7 cellular contexts compared by ENCODE assay signal in the genomic region with DNA sequence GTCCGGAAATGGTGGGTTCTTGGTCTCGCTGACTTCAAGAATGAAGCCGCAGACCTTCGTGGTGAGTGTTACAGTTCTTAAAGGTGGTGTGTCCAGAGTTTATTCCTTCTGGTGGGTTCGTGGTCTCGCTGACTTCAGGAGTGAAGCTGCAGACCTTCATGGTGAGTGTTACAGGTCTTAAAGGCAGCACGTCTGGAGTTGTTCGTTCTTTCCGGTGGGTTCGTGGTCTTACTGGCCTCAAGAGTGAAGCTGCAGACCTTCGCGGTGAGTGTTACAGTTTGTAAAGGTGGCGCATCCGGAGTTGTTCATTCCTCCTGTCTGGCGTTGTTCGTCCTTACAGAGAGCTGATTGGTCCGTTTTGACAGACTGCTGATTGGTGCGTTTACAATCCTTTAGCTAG.
DNase-seq lines count a peak whose midpoint lies in the region; ATAC-seq, FAIRE-seq and TF ChIP-seq lines count a peak whose summit lies in the region.
"Not testable (repeated sequence)": the region's sequence is repeated elsewhere in the genome, so short reads cannot be mapped to it uniquely, and the experiment has no call there.

No MANE protein-coding gene starts in this region.

- H3K9me2 ChIP-seq in GM23248 (ENCODE audit: insufficient read depth); SK-N-SH: not testable (repeated sequence)

- not testable (repeated sequence) for H3K9ac ChIP-seq in GM23248; SK-N-SH; mesenchymal stem cell (ENCODE audit: low read length)

- POLR2A ChIA-PET in A549 (lab: Yijun Ruan, JAX), result interaction anchor here (0.5 kb wide), 1 partner anchor 20 kb away, joined by 3 read pairs; no protein-coding TSS in a partner anchor
- POLR2A ChIA-PET in SK-N-SH (lab: Yijun Ruan, JAX), result not testable (repeated sequence)

- TF ChIP-seq EP300 in A549 (IDR thresholded peaks at IDR 0.05); SK-N-SH (IDR thresholded peaks at IDR 0.05; ENCODE audit: borderline replicate concordance in 1 of 2, low read depth in 1 of 2, low read length in 1 of 2): not testable (repeated sequence)

- not testable (repeated sequence) for H3K79me1 ChIP-seq in mesenchymal stem cell (replicated peaks; ENCODE audit: low read length, poor library complexity, severe bottlenecking)

- not testable (repeated sequence) for DNase-seq in A549 (ENCODE audit: low read depth in 1 of 2, low spot score in 1 of 2); GM23248; SK-N-SH; esophagus squamous epithelium (lab: John Stamatoyannopoulos, UW); mesenchymal stem cell; osteocyte (ENCODE audit: extremely low spot score, unreplicated experiment)
- peak; percentile 46 for DNase-seq in testis

- H3K4me1 ChIP-seq in A549, result peaks cover 27% of the 10 kb centered on the region
- H3K4me1 ChIP-seq in GM23248 (ENCODE audit: insufficient read depth), result peaks cover 26% of the 10 kb centered on the region
- H3K4me1 ChIP-seq in SK-N-SH (ENCODE audit: control insufficient read depth in 1 of 2, insufficient read depth in 2 of 2, low read depth in 1 of 2, low read length in 1 of 2), result peaks cover 16 to 27% of the 10 kb centered on the region in 2 experiments
- H3K4me1 ChIP-seq in esophagus squamous epithelium, result peaks cover 0 to 23% (median 7%) of the 10 kb centered on the region in 3 donors
- not testable (repeated sequence) for H3K4me1 ChIP-seq in mesenchymal stem cell (ENCODE audit: control insufficient read depth, insufficient read depth, low read depth, low read length); testis

- H2BK15ac ChIP-seq in mesenchymal stem cell (ENCODE audit: low read depth, poor library complexity, severe bottlenecking), result peak overlapping the region; percentile 19

- H3F3A ChIP-seq in GM23248 (ENCODE audit: insufficient read depth), result peaks cover 21% of the 10 kb centered on the region
- H3F3A ChIP-seq in SK-N-SH (replicated peaks; ENCODE audit: insufficient read depth), result not testable (repeated sequence)

- H3K27ac ChIP-seq in A549 (peak overlapping the region; percentile 40 to 83; a peak in 5 of 6 replicates), SK-N-SH (ENCODE audit: low read depth in 2 of 2, low read length in 1 of 2) (peak overlapping the region; percentile 55 to 70; a peak in 3 of 4 replicates), esophagus squamous epithelium (peak overlapping the region in 3 of 4 donors; percentile 21 to 48 (median 30)), mesenchymal stem cell (ENCODE audit: low read length, poor library complexity, severe bottlenecking) (peak overlapping the region; percentile 21)
- H3K27ac ChIP-seq in GM23248, testis: not testable (repeated sequence)

- intact Hi-C loops in esophagus squamous epithelium (cut with DNase I); testis (cut with DNase I; ENCODE audit: low total_unique reads): not testable (repeated sequence)

- not testable (repeated sequence) for H3K36me3 ChIP-seq in GM23248 (ENCODE audit: low read depth); SK-N-SH (replicated peaks in 1 of 2; ENCODE audit: control insufficient read depth in 1 of 2, insufficient read depth in 2 of 2, low read length in 1 of 2); esophagus squamous epithelium; mesenchymal stem cell (ENCODE audit: control insufficient read depth in 1 of 2, insufficient read depth in 2 of 2, low read depth in 1 of 2, low read length in 2 of 2); testis (ENCODE audit: low read depth, missing control alignments)

- H3K4me2 ChIP-seq in A549 (peak overlapping the region; percentile 59), GM23248 (ENCODE audit: unreplicated experiment) (peak overlapping the region; percentile 24), SK-N-SH (peak overlapping the region; percentile 22; the same call in 1 of the 2 replicates)
- not testable (repeated sequence) for H3K4me2 ChIP-seq in mesenchymal stem cell (ENCODE audit: low read length, poor library complexity, severe bottlenecking)

- not testable (repeated sequence) for H2BK120ac ChIP-seq in mesenchymal stem cell (ENCODE audit: low read depth, low read length)

- H3K4ac ChIP-seq in mesenchymal stem cell (ENCODE audit: low read depth in 1 of 2, low read length in 2 of 2), result peak overlapping the region; percentile 55 to 89

- CTCF ChIA-PET in A549 (lab: Yijun Ruan, JAX) (interaction anchor here (2.2 kb wide), 1 partner anchor 22 kb away, joined by 8 read pairs; no protein-coding TSS in a partner anchor), SK-N-SH (lab: Yijun Ruan, JAX) (interaction anchor here (1.0 kb wide), 1 partner anchor 275 kb away, joined by 4 read pairs; no protein-coding TSS in a partner anchor)

- not testable (repeated sequence) for H2AK5ac ChIP-seq in mesenchymal stem cell (ENCODE audit: low read length, severe bottlenecking)

- H2BK12ac ChIP-seq in mesenchymal stem cell (ENCODE audit: low read length in 2 of 2), result peak overlapping the region; percentile 46 to 97

- not testable (repeated sequence) for TF ChIP-seq CTCF in A549 (IDR thresholded peaks at IDR 0.05); SK-N-SH (IDR thresholded peaks at IDR 0.05); esophagus squamous epithelium (IDR thresholded peaks at IDR 0.05); osteocyte (IDR thresholded peaks at IDR 0.05); testis (IDR thresholded peaks at IDR 0.05)

- H4K20me1 ChIP-seq in GM23248 (ENCODE audit: insufficient read depth); SK-N-SH (ENCODE audit: insufficient read depth): not testable (repeated sequence)

- not testable (repeated sequence) for FAIRE-seq in A549 (lab: Jason Lieb, UNC)

- not testable (repeated sequence) for H3K9me3 ChIP-seq in A549; GM23248 (ENCODE audit: low read depth); SK-N-SH; esophagus squamous epithelium; mesenchymal stem cell (ENCODE audit: control insufficient read depth, low read length); testis

- H3K18ac ChIP-seq in mesenchymal stem cell (ENCODE audit: low read depth in 1 of 2, low read length in 2 of 2), result peak overlapping the region; percentile 40 to 94

- ATAC-seq in A549, result not testable (repeated sequence)

- H3K4me1 Mint-ChIP-seq in osteocyte (ENCODE audit: unreplicated experiment), result peaks cover 37% of the 10 kb centered on the region

- not testable (repeated sequence) for H3K9me3 Mint-ChIP-seq in osteocyte (ENCODE audit: unreplicated experiment)

- peak overlapping the region in 1 of 2 experiments; percentile 64 for H3K14ac ChIP-seq in mesenchymal stem cell (ENCODE audit: low read length in 2 of 2)

- H3K79me2 ChIP-seq in GM23248 (ENCODE audit: insufficient read depth); SK-N-SH (ENCODE audit: insufficient read depth): not testable (repeated sequence)

- H3K23ac ChIP-seq in mesenchymal stem cell (ENCODE audit: low read length in 2 of 2), result not testable (repeated sequence)

- H4K8ac ChIP-seq in mesenchymal stem cell (ENCODE audit: low read length), result peak overlapping the region; percentile 57

- peak overlapping the region; percentile 97 for H4K91ac ChIP-seq in mesenchymal stem cell (ENCODE audit: low read length)

- in situ Hi-C loops in GM23248 (cut with MboI), result not testable (repeated sequence)

- peak overlapping the region; percentile 64 for H3K27ac Mint-ChIP-seq in osteocyte (ENCODE audit: unreplicated experiment)

- not testable (repeated sequence) for TF ChIP-seq RAD21 in A549 (conservative IDR thresholded peaks at IDR 0.05 in 1 of 2, IDR thresholded peaks at IDR 0.05 in 1 of 2); SK-N-SH (IDR thresholded peaks at IDR 0.05; ENCODE audit: low read length)

- not testable (repeated sequence) for H3K27me3 ChIP-seq in GM23248 (replicated peaks; ENCODE audit: insufficient read depth); SK-N-SH (ENCODE audit: insufficient read depth); esophagus squamous epithelium; mesenchymal stem cell (ENCODE audit: control insufficient read depth in 1 of 2, insufficient read depth in 1 of 2, low read length in 2 of 2); testis

- not testable (repeated sequence) for H2AFZ ChIP-seq in GM23248; SK-N-SH (ENCODE audit: low read depth); mesenchymal stem cell (ENCODE audit: low read depth, low read length)

- not testable (repeated sequence) for H3K27me3 Mint-ChIP-seq in osteocyte (ENCODE audit: unreplicated experiment)

- H2BK5ac ChIP-seq in mesenchymal stem cell (ENCODE audit: low read depth, low read length, poor library complexity, severe bottlenecking), result not testable (repeated sequence)

- H3K4me3 ChIP-seq in A549; GM23248; SK-N-SH (ENCODE audit: low read depth in 2 of 2, low read length in 1 of 2); esophagus squamous epithelium; mesenchymal stem cell (ENCODE audit: insufficient read depth in 1 of 2, low read depth in 1 of 2, low read length in 2 of 2): not testable (repeated sequence)
- peak overlapping the region; percentile 15 to 41 for H3K4me3 ChIP-seq in testis

- H3K4me3 Mint-ChIP-seq in osteocyte (ENCODE audit: unreplicated experiment), result not testable (repeated sequence)

- not testable (repeated sequence) for H3K36me3 Mint-ChIP-seq in osteocyte (ENCODE audit: unreplicated experiment)

- WGBS in A549 (ENCODE audit: missing lambda C conversion rate), result 94% methylated on average over 18 of the region's 18 CpGs
- WGBS in GM23248 (ENCODE audit: low coverage in 1 of 2, low lambda C conversion rate in 2 of 2, missing lambda C conversion rate in 2 of 2), 2 experiments, result 84 to 86% methylated on average over 18 of the region's 18 CpGs
- 97% methylated on average over 18 of the region's 18 CpGs for WGBS in SK-N-SH (ENCODE audit: low lambda C conversion rate)
- 88 to 90% methylated on average over 17 to 18 of the region's 18 CpGs for WGBS in esophagus squamous epithelium, 2 donors
- 93% methylated on average over 18 of the region's 18 CpGs for WGBS in mesenchymal stem cell
- WGBS in testis, 2 donors, result 59 to 74% methylated on average over 18 of the region's 18 CpGs

- not testable (repeated sequence) for TF ChIP-seq POLR2A in A549 (IDR thresholded peaks at IDR 0.05; ENCODE audit: low read length); esophagus squamous epithelium (IDR thresholded peaks at IDR 0.05); testis (IDR thresholded peaks at IDR 0.05)
